ENCODE assay signal across 1 cellular context in the genomic region with DNA sequence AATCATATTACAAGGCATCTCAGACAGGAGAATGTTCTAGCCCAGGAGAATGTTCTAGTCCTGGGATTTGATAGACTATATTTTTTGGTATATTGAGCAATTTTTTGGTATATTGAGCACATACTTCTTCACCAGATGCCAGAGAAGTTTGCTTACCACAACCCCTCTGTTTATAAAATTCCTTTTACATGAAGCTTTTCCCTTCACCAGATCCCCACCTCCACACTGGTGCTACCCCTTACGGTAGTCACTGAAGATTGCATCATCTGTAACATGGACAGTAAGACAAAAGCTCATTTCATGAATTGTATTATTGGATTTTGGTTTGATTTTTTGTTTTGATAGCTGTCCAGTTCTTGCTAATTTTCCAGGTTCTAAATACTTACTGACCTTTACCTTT.
TF ChIP-seq lines count a peak whose summit lies in the region.

No MANE protein-coding gene starts in this region.

TF ChIP-seq in HepG2, 621 proteins besides CTCF, POLR2A, EP300 and RAD21 (continued from another document and continues in another):
- TF ChIP-seq, protein P1, sequence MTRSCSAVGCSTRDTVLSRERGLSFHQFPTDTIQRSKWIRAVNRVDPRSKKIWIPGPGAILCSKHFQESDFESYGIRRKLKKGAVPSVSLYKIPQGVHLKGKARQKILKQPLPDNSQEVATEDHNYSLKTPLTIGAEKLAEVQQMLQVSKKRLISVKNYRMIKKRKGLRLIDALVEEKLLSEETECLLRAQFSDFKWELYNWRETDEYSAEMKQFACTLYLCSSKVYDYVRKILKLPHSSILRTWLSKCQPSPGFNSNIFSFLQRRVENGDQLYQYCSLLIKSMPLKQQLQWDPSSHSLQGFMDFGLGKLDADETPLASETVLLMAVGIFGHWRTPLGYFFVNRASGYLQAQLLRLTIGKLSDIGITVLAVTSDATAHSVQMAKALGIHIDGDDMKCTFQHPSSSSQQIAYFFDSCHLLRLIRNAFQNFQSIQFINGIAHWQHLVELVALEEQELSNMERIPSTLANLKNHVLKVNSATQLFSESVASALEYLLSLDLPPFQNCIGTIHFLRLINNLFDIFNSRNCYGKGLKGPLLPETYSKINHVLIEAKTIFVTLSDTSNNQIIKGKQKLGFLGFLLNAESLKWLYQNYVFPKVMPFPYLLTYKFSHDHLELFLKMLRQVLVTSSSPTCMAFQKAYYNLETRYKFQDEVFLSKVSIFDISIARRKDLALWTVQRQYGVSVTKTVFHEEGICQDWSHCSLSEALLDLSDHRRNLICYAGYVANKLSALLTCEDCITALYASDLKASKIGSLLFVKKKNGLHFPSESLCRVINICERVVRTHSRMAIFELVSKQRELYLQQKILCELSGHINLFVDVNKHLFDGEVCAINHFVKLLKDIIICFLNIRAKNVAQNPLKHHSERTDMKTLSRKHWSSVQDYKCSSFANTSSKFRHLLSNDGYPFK (CRISPR knock-in tag; IDR thresholded peaks at IDR 0.05; ENCODE audit: borderline replicate concordance) = no peak
- no peak for TF ChIP-seq SNAI1 (CRISPR knock-in tag; IDR thresholded peaks at IDR 0.05; ENCODE audit: borderline replicate concordance)
- TF ChIP-seq, protein P2, sequence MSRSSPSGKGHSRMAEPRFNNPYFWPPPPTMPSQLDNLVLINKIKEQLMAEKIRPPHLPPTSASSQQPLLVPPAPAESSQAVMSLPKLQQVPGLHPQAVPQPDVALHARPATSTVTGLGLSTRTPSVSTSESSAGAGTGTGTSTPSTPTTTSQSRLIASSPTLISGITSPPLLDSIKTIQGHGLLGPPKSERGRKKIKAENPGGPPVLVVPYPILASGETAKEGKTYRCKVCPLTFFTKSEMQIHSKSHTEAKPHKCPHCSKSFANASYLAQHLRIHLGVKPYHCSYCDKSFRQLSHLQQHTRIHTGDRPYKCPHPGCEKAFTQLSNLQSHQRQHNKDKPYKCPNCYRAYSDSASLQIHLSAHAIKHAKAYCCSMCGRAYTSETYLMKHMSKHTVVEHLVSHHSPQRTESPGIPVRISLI (CRISPR knock-in tag; IDR thresholded peaks at IDR 0.05; ENCODE audit: borderline replicate concordance) = no peak
- TF ChIP-seq CEBPB (IDR thresholded peaks at IDR 0.05; ENCODE audit: borderline replicate concordance, low read depth, low read length) = peak; percentile 92
- TF ChIP-seq ZBTB38 (CRISPR knock-in tag; IDR thresholded peaks at IDR 0.05) = no peak
- TF ChIP-seq ZSCAN30 (CRISPR knock-in tag; IDR thresholded peaks at IDR 0.05) = no peak
- TF ChIP-seq, protein P3, sequence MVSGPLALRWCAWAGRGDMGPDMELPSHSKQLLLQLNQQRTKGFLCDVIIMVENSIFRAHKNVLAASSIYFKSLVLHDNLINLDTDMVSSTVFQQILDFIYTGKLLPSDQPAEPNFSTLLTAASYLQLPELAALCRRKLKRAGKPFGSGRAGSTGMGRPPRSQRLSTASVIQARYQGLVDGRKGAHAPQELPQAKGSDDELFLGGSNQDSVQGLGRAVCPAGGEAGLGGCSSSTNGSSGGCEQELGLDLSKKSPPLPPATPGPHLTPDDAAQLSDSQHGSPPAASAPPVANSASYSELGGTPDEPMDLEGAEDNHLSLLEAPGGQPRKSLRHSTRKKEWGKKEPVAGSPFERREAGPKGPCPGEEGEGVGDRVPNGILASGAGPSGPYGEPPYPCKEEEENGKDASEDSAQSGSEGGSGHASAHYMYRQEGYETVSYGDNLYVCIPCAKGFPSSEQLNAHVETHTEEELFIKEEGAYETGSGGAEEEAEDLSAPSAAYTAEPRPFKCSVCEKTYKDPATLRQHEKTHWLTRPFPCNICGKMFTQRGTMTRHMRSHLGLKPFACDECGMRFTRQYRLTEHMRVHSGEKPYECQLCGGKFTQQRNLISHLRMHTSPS (CRISPR knock-in tag; IDR thresholded peaks at IDR 0.05; ENCODE audit: low read depth) = no peak
- no peak for TF ChIP-seq RBAK (CRISPR knock-in tag; IDR thresholded peaks at IDR 0.05)
- peak; percentile 48; the same call in 1 of the 2 replicates for TF ChIP-seq FOXK1 (CRISPR knock-in tag; IDR thresholded peaks at IDR 0.05; ENCODE audit: borderline replicate concordance, low read depth)
- TF ChIP-seq NKX3-1 (CRISPR knock-in tag; IDR thresholded peaks at IDR 0.05) = no peak
- TF ChIP-seq SRY (CRISPR knock-in tag; IDR thresholded peaks at IDR 0.05) = no peak
- no peak for TF ChIP-seq PRPF4 (IDR thresholded peaks at IDR 0.05; ENCODE audit: low read depth, low read length, poor library complexity, severe bottlenecking)
- TF ChIP-seq, protein P4, sequence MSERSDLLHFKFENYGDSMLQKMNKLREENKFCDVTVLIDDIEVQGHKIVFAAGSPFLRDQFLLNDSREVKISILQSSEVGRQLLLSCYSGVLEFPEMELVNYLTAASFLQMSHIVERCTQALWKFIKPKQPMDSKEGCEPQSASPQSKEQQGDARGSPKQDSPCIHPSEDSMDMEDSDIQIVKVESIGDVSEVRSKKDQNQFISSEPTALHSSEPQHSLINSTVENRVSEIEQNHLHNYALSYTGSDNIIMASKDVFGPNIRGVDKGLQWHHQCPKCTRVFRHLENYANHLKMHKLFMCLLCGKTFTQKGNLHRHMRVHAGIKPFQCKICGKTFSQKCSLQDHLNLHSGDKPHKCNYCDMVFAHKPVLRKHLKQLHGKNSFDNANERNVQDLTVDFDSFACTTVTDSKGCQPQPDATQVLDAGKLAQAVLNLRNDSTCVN (CRISPR knock-in tag; IDR thresholded peaks at IDR 0.05; ENCODE audit: borderline replicate concordance) = no peak
- TF ChIP-seq, protein P5, sequence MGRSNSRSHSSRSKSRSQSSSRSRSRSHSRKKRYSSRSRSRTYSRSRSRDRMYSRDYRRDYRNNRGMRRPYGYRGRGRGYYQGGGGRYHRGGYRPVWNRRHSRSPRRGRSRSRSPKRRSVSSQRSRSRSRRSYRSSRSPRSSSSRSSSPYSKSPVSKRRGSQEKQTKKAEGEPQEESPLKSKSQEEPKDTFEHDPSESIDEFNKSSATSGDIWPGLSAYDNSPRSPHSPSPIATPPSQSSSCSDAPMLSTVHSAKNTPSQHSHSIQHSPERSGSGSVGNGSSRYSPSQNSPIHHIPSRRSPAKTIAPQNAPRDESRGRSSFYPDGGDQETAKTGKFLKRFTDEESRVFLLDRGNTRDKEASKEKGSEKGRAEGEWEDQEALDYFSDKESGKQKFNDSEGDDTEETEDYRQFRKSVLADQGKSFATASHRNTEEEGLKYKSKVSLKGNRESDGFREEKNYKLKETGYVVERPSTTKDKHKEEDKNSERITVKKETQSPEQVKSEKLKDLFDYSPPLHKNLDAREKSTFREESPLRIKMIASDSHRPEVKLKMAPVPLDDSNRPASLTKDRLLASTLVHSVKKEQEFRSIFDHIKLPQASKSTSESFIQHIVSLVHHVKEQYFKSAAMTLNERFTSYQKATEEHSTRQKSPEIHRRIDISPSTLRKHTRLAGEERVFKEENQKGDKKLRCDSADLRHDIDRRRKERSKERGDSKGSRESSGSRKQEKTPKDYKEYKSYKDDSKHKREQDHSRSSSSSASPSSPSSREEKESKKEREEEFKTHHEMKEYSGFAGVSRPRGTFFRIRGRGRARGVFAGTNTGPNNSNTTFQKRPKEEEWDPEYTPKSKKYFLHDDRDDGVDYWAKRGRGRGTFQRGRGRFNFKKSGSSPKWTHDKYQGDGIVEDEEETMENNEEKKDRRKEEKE (IDR thresholded peaks at IDR 0.05) = no peak
- no peak for TF ChIP-seq PAWR (CRISPR knock-in tag; IDR thresholded peaks at IDR 0.05; ENCODE audit: borderline replicate concordance)
- peak; percentile 22; the same call in 1 of the 2 replicates for TF ChIP-seq RARA (CRISPR knock-in tag; IDR thresholded peaks at IDR 0.05)
- TF ChIP-seq, protein P6, sequence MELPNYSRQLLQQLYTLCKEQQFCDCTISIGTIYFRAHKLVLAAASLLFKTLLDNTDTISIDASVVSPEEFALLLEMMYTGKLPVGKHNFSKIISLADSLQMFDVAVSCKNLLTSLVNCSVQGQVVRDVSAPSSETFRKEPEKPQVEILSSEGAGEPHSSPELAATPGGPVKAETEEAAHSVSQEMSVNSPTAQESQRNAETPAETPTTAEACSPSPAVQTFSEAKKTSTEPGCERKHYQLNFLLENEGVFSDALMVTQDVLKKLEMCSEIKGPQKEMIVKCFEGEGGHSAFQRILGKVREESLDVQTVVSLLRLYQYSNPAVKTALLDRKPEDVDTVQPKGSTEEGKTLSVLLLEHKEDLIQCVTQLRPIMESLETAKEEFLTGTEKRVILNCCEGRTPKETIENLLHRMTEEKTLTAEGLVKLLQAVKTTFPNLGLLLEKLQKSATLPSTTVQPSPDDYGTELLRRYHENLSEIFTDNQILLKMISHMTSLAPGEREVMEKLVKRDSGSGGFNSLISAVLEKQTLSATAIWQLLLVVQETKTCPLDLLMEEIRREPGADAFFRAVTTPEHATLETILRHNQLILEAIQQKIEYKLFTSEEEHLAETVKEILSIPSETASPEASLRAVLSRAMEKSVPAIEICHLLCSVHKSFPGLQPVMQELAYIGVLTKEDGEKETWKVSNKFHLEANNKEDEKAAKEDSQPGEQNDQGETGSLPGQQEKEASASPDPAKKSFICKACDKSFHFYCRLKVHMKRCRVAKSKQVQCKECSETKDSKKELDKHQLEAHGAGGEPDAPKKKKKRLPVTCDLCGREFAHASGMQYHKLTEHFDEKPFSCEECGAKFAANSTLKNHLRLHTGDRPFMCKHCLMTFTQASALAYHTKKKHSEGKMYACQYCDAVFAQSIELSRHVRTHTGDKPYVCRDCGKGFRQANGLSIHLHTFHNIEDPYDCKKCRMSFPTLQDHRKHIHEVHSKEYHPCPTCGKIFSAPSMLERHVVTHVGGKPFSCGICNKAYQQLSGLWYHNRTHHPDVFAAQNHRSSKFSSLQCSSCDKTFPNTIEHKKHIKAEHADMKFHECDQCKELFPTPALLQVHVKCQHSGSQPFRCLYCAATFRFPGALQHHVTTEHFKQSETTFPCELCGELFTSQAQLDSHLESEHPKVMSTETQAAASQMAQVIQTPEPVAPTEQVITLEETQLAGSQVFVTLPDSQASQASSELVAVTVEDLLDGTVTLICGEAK (IDR thresholded peaks at IDR 0.05) = no peak
- TF ChIP-seq, protein P6 (CRISPR knock-in tag; IDR thresholded peaks at IDR 0.05) = no peak
- TF ChIP-seq ZKSCAN8 (CRISPR knock-in tag; IDR thresholded peaks at IDR 0.05; ENCODE audit: borderline replicate concordance) = 0 out of 2 replicates have a peak, but pooled peaks have one; percentile 55
- no peak for TF ChIP-seq ZNF563 (CRISPR knock-in tag; IDR thresholded peaks at IDR 0.05)
- no peak for TF ChIP-seq ZFYVE20 (CRISPR knock-in tag; IDR thresholded peaks at IDR 0.05; ENCODE audit: borderline replicate concordance, low read depth)
- no peak for TF ChIP-seq RFX3 (CRISPR knock-in tag; IDR thresholded peaks at IDR 0.05)
- no peak for TF ChIP-seq ZNF766 (CRISPR knock-in tag; IDR thresholded peaks at IDR 0.05; ENCODE audit: borderline replicate concordance)
- peak; percentile 67 for TF ChIP-seq FOSL2 (CRISPR knock-in tag; IDR thresholded peaks at IDR 0.05)
- no peak for TF ChIP-seq TOPORS (CRISPR knock-in tag; IDR thresholded peaks at IDR 0.05)
- TF ChIP-seq GATAD2A (CRISPR knock-in tag; IDR thresholded peaks at IDR 0.05) = peak; percentile 96
- TF ChIP-seq MED1 (CRISPR knock-in tag; IDR thresholded peaks at IDR 0.05) = peak; percentile 70
- TF ChIP-seq KDM5A (IDR thresholded peaks at IDR 0.05; ENCODE audit: borderline replicate concordance, low read length) = no peak
- TF ChIP-seq ZNF644 (CRISPR knock-in tag; IDR thresholded peaks at IDR 0.05; ENCODE audit: low read depth) = peak; percentile 92
- no peak for TF ChIP-seq ZFP37 (CRISPR knock-in tag; IDR thresholded peaks at IDR 0.05; ENCODE audit: borderline replicate concordance)
- no peak for TF ChIP-seq ZNF180 (CRISPR knock-in tag; IDR thresholded peaks at IDR 0.05; ENCODE audit: borderline replicate concordance, low read depth)
- TF ChIP-seq ZNF44 (CRISPR knock-in tag; IDR thresholded peaks at IDR 0.05) = no peak
- TF ChIP-seq, protein P7, sequence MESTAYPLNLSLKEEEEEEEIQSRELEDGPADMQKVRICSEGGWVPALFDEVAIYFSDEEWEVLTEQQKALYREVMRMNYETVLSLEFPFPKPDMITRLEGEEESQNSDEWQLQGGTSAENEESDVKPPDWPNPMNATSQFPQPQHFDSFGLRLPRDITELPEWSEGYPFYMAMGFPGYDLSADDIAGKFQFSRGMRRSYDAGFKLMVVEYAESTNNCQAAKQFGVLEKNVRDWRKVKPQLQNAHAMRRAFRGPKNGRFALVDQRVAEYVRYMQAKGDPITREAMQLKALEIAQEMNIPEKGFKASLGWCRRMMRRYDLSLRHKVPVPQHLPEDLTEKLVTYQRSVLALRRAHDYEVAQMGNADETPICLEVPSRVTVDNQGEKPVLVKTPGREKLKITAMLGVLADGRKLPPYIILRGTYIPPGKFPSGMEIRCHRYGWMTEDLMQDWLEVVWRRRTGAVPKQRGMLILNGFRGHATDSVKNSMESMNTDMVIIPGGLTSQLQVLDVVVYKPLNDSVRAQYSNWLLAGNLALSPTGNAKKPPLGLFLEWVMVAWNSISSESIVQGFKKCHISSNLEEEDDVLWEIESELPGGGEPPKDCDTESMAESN (CRISPR knock-in tag; conservative IDR thresholded peaks at IDR 0.05) = no peak
- no peak for TF ChIP-seq ZNF543 (CRISPR knock-in tag; IDR thresholded peaks at IDR 0.05)
